ENCODE assay signal across 1 cellular context in the genomic region with DNA sequence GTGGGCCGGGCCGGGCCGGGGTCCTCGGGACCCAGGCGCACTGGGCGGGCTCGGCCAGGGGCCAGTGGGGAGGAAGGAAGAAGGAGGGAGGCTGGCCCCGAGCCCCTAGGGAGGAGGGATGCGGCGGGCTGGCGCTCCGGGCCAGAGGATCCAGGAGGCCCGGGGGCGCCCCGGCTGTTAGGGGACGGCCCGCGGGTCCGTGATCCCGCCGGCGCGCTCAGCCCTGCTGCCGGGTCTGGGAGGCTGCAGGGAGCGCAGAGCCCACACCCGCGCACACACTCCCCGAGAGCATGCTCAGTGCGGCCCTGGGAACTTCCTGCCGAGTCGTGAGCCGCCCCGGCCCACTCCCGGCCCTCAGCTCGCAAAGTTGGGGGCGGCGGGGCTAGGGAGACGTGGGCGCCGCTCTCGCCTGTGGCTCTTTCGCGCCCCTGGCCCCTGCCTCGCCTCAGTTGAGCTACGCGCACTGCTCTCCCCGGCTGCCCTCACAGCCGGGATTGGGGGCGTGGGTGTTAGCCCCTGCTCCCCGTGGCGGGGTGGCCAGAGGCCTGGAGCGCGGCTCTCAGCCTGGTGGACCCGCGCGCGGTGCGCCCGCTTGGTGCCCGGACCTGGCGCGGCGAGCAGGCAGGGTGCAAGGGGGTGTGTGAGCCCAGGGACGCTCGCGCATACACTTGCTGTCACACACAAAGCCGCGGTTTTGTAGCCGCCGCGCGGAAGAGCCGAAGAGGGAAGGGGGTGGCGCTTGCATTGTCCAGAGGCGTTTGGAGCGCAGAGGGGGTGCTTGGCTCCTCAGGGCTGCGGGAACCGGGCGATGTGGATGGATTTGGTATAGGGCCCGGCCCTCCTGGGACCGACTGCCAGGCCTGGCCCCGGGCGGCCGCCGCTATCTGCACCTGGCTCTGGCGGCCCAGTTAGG.
TF ChIP-seq lines count a peak whose summit lies in the region.

No MANE protein-coding gene starts in this region.

TF ChIP-seq in A549, 52 proteins besides CTCF, POLR2A, EP300 and RAD21 (continued from another document):
- TF ChIP-seq, protein P1, sequence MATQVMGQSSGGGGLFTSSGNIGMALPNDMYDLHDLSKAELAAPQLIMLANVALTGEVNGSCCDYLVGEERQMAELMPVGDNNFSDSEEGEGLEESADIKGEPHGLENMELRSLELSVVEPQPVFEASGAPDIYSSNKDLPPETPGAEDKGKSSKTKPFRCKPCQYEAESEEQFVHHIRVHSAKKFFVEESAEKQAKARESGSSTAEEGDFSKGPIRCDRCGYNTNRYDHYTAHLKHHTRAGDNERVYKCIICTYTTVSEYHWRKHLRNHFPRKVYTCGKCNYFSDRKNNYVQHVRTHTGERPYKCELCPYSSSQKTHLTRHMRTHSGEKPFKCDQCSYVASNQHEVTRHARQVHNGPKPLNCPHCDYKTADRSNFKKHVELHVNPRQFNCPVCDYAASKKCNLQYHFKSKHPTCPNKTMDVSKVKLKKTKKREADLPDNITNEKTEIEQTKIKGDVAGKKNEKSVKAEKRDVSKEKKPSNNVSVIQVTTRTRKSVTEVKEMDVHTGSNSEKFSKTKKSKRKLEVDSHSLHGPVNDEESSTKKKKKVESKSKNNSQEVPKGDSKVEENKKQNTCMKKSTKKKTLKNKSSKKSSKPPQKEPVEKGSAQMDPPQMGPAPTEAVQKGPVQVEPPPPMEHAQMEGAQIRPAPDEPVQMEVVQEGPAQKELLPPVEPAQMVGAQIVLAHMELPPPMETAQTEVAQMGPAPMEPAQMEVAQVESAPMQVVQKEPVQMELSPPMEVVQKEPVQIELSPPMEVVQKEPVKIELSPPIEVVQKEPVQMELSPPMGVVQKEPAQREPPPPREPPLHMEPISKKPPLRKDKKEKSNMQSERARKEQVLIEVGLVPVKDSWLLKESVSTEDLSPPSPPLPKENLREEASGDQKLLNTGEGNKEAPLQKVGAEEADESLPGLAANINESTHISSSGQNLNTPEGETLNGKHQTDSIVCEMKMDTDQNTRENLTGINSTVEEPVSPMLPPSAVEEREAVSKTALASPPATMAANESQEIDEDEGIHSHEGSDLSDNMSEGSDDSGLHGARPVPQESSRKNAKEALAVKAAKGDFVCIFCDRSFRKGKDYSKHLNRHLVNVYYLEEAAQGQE (IDR thresholded peaks at IDR 0.05): no peak
- TF ChIP-seq PHF8 (IDR thresholded peaks at IDR 0.05; ENCODE audit: borderline replicate concordance, low read depth) (peak; percentile 45), EHMT2 (IDR thresholded peaks at IDR 0.05; ENCODE audit: low read depth) (no peak), ZFP36 (IDR thresholded peaks at IDR 0.05; ENCODE audit: borderline replicate concordance, partially characterized antibody) (no peak), CBX2 (IDR thresholded peaks at IDR 0.05; ENCODE audit: borderline replicate concordance, low read depth) (no peak), HOXA7 (CRISPR knock-in tag; IDR thresholded peaks at IDR 0.05) (no peak), SREBF2 (IDR thresholded peaks at IDR 0.05) (no peak), CHD2 (IDR thresholded peaks at IDR 0.05; ENCODE audit: low read length, partially characterized antibody) (no peak), HDAC2 (IDR thresholded peaks at IDR 0.05) (peak; percentile 67; the same call in 1 of the 2 replicates), NPAS2 (CRISPR knock-in tag; IDR thresholded peaks at IDR 0.05; ENCODE audit: borderline replicate concordance) (no peak)
- TF ChIP-seq, protein P2, sequence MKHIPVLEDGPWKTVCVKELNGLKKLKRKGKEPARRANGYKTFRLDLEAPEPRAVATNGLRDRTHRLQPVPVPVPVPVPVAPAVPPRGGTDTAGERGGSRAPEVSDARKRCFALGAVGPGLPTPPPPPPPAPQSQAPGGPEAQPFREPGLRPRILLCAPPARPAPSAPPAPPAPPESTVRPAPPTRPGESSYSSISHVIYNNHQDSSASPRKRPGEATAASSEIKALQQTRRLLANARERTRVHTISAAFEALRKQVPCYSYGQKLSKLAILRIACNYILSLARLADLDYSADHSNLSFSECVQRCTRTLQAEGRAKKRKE (CRISPR knock-in tag; IDR thresholded peaks at IDR 0.05; ENCODE audit: low read depth): no peak
- TF ChIP-seq, protein P3, sequence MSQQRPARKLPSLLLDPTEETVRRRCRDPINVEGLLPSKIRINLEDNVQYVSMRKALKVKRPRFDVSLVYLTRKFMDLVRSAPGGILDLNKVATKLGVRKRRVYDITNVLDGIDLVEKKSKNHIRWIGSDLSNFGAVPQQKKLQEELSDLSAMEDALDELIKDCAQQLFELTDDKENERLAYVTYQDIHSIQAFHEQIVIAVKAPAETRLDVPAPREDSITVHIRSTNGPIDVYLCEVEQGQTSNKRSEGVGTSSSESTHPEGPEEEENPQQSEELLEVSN (IDR thresholded peaks at IDR 0.05; ENCODE audit: borderline replicate concordance, low read depth): no peak
- TF ChIP-seq, protein P4, sequence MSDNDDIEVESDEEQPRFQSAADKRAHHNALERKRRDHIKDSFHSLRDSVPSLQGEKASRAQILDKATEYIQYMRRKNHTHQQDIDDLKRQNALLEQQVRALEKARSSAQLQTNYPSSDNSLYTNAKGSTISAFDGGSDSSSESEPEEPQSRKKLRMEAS (IDR thresholded peaks at IDR 0.05): no peak
